ENCODE assay signal across 1 cellular context in the genomic region with DNA sequence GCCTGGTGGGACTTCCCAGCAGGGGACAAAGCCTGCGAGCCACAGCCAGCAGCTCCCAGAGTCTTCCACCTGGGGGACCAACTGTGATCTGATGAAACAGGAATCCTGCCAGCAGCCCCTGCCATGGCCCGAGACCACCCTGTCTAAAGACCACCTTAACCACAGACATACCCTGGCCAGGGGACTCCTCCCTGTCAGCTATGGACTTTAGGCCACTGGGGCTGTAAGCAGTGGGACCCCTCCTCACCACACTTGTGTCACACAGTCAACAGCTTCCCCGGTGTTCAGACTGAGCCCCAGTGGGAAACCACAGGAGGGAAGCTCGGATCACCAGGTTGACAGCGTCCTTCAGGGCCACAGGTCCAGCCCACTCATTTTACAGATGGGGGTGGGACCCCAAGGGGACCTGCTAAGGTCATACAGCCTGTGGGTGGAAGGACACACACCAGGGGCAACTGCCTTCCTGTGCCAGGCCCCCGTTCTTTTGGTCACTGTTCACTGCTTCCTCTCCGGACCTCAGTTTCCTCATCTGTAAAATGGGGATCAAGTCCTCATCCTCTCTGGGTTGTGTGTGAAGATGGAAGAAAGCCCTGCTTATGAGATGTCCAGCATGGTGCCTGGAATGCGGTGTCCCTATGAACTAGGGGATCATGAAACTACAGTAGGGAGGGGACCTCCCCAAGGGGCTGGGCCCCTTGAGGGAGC.
A peak's percentile ranks its signal among the peaks of the same experiment; 100 is the strongest.
TF ChIP-seq lines count a peak whose summit lies in the region.

No MANE protein-coding gene starts in this region.

TF ChIP-seq in HepG2, 621 proteins besides CTCF, POLR2A, EP300 and RAD21 (continues in another document):
- 0 out of 2 replicates have a peak, but pooled peaks have one; percentile 13 for TF ChIP-seq ESRRA (CRISPR knock-in tag; IDR thresholded peaks at IDR 0.05; ENCODE audit: low read depth)
- TF ChIP-seq ZC3H13 (CRISPR knock-in tag; IDR thresholded peaks at IDR 0.05), result 0 out of 2 replicates have a peak, but pooled peaks have one; percentile 3
- no peak for TF ChIP-seq HMG20A (CRISPR knock-in tag; IDR thresholded peaks at IDR 0.05; ENCODE audit: borderline replicate concordance)
- TF ChIP-seq ZNF34 (CRISPR knock-in tag; IDR thresholded peaks at IDR 0.05; ENCODE audit: borderline replicate concordance), result 0 out of 2 replicates have a peak, but pooled peaks have one; percentile 14
- 0 out of 2 replicates have a peak, but pooled peaks have one; percentile 2 for TF ChIP-seq ZSCAN31 (CRISPR knock-in tag; IDR thresholded peaks at IDR 0.05; ENCODE audit: low read depth)
- TF ChIP-seq XRCC5 (optimal IDR thresholded peaks at IDR 0.05; ENCODE audit: low read length), result peak; percentile 3
- TF ChIP-seq MLLT10 (CRISPR knock-in tag; IDR thresholded peaks at IDR 0.05), result no peak
- TF ChIP-seq GMEB1 (CRISPR knock-in tag; IDR thresholded peaks at IDR 0.05; ENCODE audit: borderline replicate concordance), result no peak
- no peak for TF ChIP-seq SATB2 (CRISPR knock-in tag; IDR thresholded peaks at IDR 0.05)
- TF ChIP-seq, protein P1, sequence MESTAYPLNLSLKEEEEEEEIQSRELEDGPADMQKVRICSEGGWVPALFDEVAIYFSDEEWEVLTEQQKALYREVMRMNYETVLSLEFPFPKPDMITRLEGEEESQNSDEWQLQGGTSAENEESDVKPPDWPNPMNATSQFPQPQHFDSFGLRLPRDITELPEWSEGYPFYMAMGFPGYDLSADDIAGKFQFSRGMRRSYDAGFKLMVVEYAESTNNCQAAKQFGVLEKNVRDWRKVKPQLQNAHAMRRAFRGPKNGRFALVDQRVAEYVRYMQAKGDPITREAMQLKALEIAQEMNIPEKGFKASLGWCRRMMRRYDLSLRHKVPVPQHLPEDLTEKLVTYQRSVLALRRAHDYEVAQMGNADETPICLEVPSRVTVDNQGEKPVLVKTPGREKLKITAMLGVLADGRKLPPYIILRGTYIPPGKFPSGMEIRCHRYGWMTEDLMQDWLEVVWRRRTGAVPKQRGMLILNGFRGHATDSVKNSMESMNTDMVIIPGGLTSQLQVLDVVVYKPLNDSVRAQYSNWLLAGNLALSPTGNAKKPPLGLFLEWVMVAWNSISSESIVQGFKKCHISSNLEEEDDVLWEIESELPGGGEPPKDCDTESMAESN (CRISPR knock-in tag; conservative IDR thresholded peaks at IDR 0.05), result no peak
- no peak for TF ChIP-seq ZNF414 (CRISPR knock-in tag; IDR thresholded peaks at IDR 0.05)
- no peak for TF ChIP-seq ZBTB20 (CRISPR knock-in tag; IDR thresholded peaks at IDR 0.05; ENCODE audit: borderline replicate concordance, low read depth)
- TF ChIP-seq ZNF496 (CRISPR knock-in tag; IDR thresholded peaks at IDR 0.05; ENCODE audit: insufficient replicate concordance), result no peak
- TF ChIP-seq ZNF232 (CRISPR knock-in tag; IDR thresholded peaks at IDR 0.05; ENCODE audit: borderline replicate concordance), result peak; percentile 24; the same call in 1 of the 2 replicates
- TF ChIP-seq RCOR2 (CRISPR knock-in tag; IDR thresholded peaks at IDR 0.05), result peak; percentile 27; the same call in 1 of the 2 replicates
- TF ChIP-seq MYC (CRISPR knock-in tag; IDR thresholded peaks at IDR 0.05; ENCODE audit: borderline replicate concordance), result no peak
- TF ChIP-seq ATF2 (CRISPR knock-in tag; IDR thresholded peaks at IDR 0.05), result no peak
- TF ChIP-seq NCOA5 (CRISPR knock-in tag; IDR thresholded peaks at IDR 0.05), result no peak
- TF ChIP-seq MEIS2 (CRISPR knock-in tag; IDR thresholded peaks at IDR 0.05), result no peak
- TF ChIP-seq KLF11 (CRISPR knock-in tag; IDR thresholded peaks at IDR 0.05), result no peak
- TF ChIP-seq PRMT3 (CRISPR knock-in tag; IDR thresholded peaks at IDR 0.05; ENCODE audit: borderline replicate concordance, low read depth), result no peak
- TF ChIP-seq ZMYM3 (CRISPR knock-in tag; IDR thresholded peaks at IDR 0.05), result peak; percentile 94
- TF ChIP-seq ZNF17 (CRISPR knock-in tag; IDR thresholded peaks at IDR 0.05), result no peak
- no peak for TF ChIP-seq ZNF572 (CRISPR knock-in tag; IDR thresholded peaks at IDR 0.05)
- no peak for TF ChIP-seq AKAP8 (CRISPR knock-in tag; IDR thresholded peaks at IDR 0.05)
- TF ChIP-seq ADNP (CRISPR knock-in tag; IDR thresholded peaks at IDR 0.05), result peak; percentile 82; the same call in 1 of the 2 replicates
- TF ChIP-seq ZNF609 (CRISPR knock-in tag; IDR thresholded peaks at IDR 0.05; ENCODE audit: borderline replicate concordance), result no peak
- peak; percentile 42 for TF ChIP-seq ASH2L (IDR thresholded peaks at IDR 0.05; ENCODE audit: insufficient read length, low read depth, low read length)
- no peak for TF ChIP-seq SMC3 (IDR thresholded peaks at IDR 0.05; ENCODE audit: low read length)
- 0 out of 2 replicates have a peak, but pooled peaks have one; percentile 22 for TF ChIP-seq POLR2G (IDR thresholded peaks at IDR 0.05; ENCODE audit: low read depth, low read length)
- TF ChIP-seq DNMT3B (CRISPR knock-in tag; conservative IDR thresholded peaks at IDR 0.05), result no peak
- no peak for TF ChIP-seq CBX1 (IDR thresholded peaks at IDR 0.05; ENCODE audit: low read depth)
- TF ChIP-seq, protein P2, sequence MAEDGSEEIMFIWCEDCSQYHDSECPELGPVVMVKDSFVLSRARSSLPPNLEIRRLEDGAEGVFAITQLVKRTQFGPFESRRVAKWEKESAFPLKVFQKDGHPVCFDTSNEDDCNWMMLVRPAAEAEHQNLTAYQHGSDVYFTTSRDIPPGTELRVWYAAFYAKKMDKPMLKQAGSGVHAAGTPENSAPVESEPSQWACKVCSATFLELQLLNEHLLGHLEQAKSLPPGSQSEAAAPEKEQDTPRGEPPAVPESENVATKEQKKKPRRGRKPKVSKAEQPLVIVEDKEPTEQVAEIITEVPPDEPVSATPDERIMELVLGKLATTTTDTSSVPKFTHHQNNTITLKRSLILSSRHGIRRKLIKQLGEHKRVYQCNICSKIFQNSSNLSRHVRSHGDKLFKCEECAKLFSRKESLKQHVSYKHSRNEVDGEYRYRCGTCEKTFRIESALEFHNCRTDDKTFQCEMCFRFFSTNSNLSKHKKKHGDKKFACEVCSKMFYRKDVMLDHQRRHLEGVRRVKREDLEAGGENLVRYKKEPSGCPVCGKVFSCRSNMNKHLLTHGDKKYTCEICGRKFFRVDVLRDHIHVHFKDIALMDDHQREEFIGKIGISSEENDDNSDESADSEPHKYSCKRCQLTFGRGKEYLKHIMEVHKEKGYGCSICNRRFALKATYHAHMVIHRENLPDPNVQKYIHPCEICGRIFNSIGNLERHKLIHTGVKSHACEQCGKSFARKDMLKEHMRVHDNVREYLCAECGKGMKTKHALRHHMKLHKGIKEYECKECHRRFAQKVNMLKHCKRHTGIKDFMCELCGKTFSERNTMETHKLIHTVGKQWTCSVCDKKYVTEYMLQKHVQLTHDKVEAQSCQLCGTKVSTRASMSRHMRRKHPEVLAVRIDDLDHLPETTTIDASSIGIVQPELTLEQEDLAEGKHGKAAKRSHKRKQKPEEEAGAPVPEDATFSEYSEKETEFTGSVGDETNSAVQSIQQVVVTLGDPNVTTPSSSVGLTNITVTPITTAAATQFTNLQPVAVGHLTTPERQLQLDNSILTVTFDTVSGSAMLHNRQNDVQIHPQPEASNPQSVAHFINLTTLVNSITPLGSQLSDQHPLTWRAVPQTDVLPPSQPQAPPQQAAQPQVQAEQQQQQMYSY (CRISPR knock-in tag; IDR thresholded peaks at IDR 0.05), result no peak
- TF ChIP-seq HNF4A (CRISPR knock-in tag; IDR thresholded peaks at IDR 0.05), result 0 out of 2 replicates have a peak, but pooled peaks have one; percentile 11
- peak; percentile 94 for TF ChIP-seq CHD4 (IDR thresholded peaks at IDR 0.05; ENCODE audit: borderline replicate concordance, low read length)
- TF ChIP-seq ZBTB39 (CRISPR knock-in tag; IDR thresholded peaks at IDR 0.05), result no peak
- no peak for TF ChIP-seq SOX5 (CRISPR knock-in tag; IDR thresholded peaks at IDR 0.05; ENCODE audit: borderline replicate concordance)
